1 cellular context compared by ENCODE assay signal in the genomic region with DNA sequence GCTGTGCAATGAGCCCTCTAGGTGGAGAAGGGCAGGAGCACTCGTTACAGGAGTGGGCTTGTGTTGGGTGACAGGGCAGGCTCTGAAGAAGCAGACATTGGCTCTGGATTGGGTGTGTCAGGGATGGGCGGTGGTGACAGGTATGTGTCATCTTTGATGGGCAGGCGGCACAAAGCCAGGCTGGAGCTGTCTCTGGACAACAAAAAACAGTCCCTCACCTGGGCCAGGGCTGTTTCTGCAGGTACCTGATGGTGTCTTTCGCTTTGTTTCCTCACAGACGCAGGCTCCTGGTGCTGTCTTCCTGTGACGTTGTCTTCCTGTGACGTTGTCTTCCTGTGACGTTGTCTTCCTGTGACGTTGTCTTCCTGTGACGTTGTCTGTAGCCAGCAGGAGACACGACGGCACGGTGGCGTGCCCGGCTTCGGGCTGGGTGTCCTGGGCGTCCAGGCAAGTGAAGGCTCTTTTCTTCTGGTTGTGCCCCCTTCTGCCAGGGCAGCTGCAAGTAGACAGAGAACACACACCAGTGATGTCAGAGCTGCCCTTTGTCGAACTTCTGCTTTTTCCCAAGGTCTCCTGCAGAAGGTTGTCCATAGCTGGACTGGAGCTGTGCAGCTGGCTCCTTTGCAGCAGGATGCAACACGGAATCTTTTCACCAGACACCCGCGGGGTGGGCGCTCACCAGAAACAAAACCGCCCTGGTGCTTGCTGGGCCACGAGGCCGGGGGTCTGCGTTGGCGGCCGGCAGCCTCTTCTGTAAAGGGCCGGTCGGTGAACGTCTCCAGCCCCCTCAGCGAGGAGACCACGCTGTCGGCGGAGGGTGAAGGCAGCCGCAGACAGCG.
A peak's percentile ranks its signal among the peaks of the same experiment; 100 is the strongest.
TF ChIP-seq lines count a peak whose summit lies in the region.

No MANE protein-coding gene starts in this region.

TF ChIP-seq in GM12878, 131 proteins besides CTCF, POLR2A, EP300 and RAD21:
- TF ChIP-seq PRDM15 (CRISPR knock-in tag; IDR thresholded peaks at IDR 0.05) (no peak), CREB1 (IDR thresholded peaks at IDR 0.05; ENCODE audit: low read depth) (peak; percentile 52; the same call in 1 of the 2 replicates), CHD4 (IDR thresholded peaks at IDR 0.05) (no peak), BCLAF1 (IDR thresholded peaks at IDR 0.05) (no peak), RUNX3 (IDR thresholded peaks at IDR 0.05; ENCODE audit: low read length) (no peak)
